In the genomic region with DNA sequence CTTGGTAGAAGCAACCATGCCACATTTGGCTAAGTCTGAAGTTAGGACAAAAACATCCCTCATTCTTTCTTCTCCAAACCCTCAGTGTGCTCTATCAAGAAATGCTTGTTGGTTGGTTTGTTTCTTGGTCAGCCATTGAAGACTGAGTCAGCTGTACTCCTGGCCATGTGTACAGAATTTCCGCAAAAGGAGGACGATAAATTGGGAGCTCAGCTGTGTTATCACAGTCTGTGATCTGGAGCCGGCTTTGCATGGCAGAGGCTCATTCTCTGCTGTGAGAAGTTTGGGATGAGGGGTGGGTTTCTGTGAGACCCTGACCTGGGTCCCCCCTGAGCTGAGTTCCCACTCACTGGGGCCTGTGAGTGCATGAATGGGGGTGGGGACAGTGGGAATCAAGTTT, we compare ENCODE assay signal across 29 cellular contexts.
"Had no signal": no experiment of that assay in that cellular context is flagged by ENCODE, and none has a peak within 500 bp of the region (broad histone marks: within the 10 kb centered on the region; RNA-seq: fewer than 3 reads in every experiment).

No MANE protein-coding gene starts in this region.

- H3K36me3 ChIP-seq: ascending aorta, MG63, Peyer's patch had no signal

- H3K4me1 ChIP-seq: ascending aorta, Peyer's patch had no signal

- DNase-seq: activated CD4-positive, alpha-beta T cell treated with anti-CD3 and anti-CD28 coated beads for 36 hours; activated CD4-positive, alpha-beta T cell treated with anti-CD3 and anti-CD28 coated beads, Interleukin-2, amount 10 ng/mL, durations not matched to agents 7 days and 5 days; activated CD4-positive, alpha-beta T cell treated with anti-CD3 and anti-CD28 coated beads, Interleukin-2, amount 50 U/mL, for 48 hours; activated CD8-positive, alpha-beta T cell treated with anti-CD3 and anti-CD28 coated beads, Interleukin-2, amount 10 ng/mL, durations not matched to agents 7 days and 5 days; activated gamma-delta T cell; activated naive CD4-positive, alpha-beta T cell treated with Interleukin-2 at 50 U/mL for 16 hours; activated naive CD8-positive, alpha-beta T cell treated with anti-CD3 and anti-CD28 coated beads, Interleukin-2, amount 10 ng/mL, durations not matched to agents 7 days and 5 days; activated T-cell treated with anti-CD3 and anti-CD28 coated beads, Interleukin-2, amount 50 U/mL, for 24 hours; amygdala; Kasumi-1; KG1; MV-4-11; NCI-H1092; NCI-H1436 treated with DMSO at 0.1 percent for 48 hours; NCI-H1694 treated with DMSO at 0.1 percent for 48 hours; NCI-H2029; NCI-H345; PC-3; Peyer's patch; RPMI8226; SIG-M5; T1000 had no signal

- H3K4me3 ChIP-seq: ascending aorta, MG63, Peyer's patch had no signal

- H3K4me1 Mint-ChIP-seq: activated CD4-positive, alpha-beta T cell treated with anti-CD3 and anti-CD28 coated beads for 36 hours; activated CD4-positive, alpha-beta T cell treated with anti-CD3 and anti-CD28 coated beads, Interleukin-2, amount 10 ng/mL, durations not matched to agents 7 days and 5 days; activated naive CD4-positive, alpha-beta T cell treated with anti-CD3 and anti-CD28 coated beads, Interleukin-2, amount 50 U/mL, for 24 hours; activated naive CD8-positive, alpha-beta T cell treated with anti-CD3 and anti-CD28 coated beads, Interleukin-2, amount 10 ng/mL, durations not matched to agents 7 days and 5 days had no signal

- H3K36me3 Mint-ChIP-seq: activated naive CD4-positive, alpha-beta T cell treated with anti-CD3 and anti-CD28 coated beads, Interleukin-2, amount 50 U/mL, for 24 hours; activated naive CD8-positive, alpha-beta T cell treated with anti-CD3 and anti-CD28 coated beads, Interleukin-2, amount 10 ng/mL, durations not matched to agents 7 days and 5 days had no signal

- ATAC-seq: activated CD4-positive, alpha-beta T cell treated with anti-CD3 and anti-CD28 coated beads for 36 hours; activated CD4-positive, CD25-positive, alpha-beta regulatory T cell treated with anti-CD3 and anti-CD28 coated beads, Interleukin-2, amount 50 U/mL, for 24 hours; activated CD8-positive, alpha-beta T cell treated with anti-CD3 and anti-CD28 coated beads, Interleukin-2, amount 10 ng/mL, durations not matched to agents 7 days and 5 days; PC-3; Right ventricle myocardium inferior; WTC11 had no signal

- H3K9me3 ChIP-seq: ascending aorta, MG63, Peyer's patch had no signal

- H3K27ac ChIP-seq: ascending aorta, Peyer's patch had no signal

- H3K27ac Mint-ChIP-seq: activated CD4-positive, alpha-beta T cell treated with anti-CD3 and anti-CD28 coated beads for 36 hours; activated CD4-positive, alpha-beta T cell treated with anti-CD3 and anti-CD28 coated beads, Interleukin-2, amount 10 ng/mL, durations not matched to agents 7 days and 5 days; activated CD8-positive, alpha-beta T cell treated with anti-CD3 and anti-CD28 coated beads, Interleukin-2, amount 10 ng/mL, durations not matched to agents 7 days and 5 days; activated naive CD4-positive, alpha-beta T cell treated with anti-CD3 and anti-CD28 coated beads, Interleukin-2, amount 50 U/mL, for 24 hours; activated naive CD8-positive, alpha-beta T cell treated with anti-CD3 and anti-CD28 coated beads, Interleukin-2, amount 10 ng/mL, durations not matched to agents 7 days and 5 days; activated T-cell treated with anti-CD3 and anti-CD28 coated beads, Interleukin-2, amount 50 U/mL, for 24 hours; activated T-helper 2 cell treated with anti-CD3 and anti-CD28 coated beads, Interferon-gamma antibody, Interleukin-2, Interleukin-4, amounts not matched to agents 10 μg/mL and 5 μg/mL and 100 μg/mL, durations not matched to agents 14 hours and 24 hours and 36 hours; WTC11 had no signal

- H3K4me3 Mint-ChIP-seq: activated CD4-positive, alpha-beta T cell treated with anti-CD3 and anti-CD28 coated beads for 36 hours; activated CD4-positive, alpha-beta T cell treated with anti-CD3 and anti-CD28 coated beads, Interleukin-2, amount 10 ng/mL, durations not matched to agents 7 days and 5 days; activated CD8-positive, alpha-beta T cell treated with anti-CD3 and anti-CD28 coated beads, Interleukin-2, amount 10 ng/mL, durations not matched to agents 7 days and 5 days; activated naive CD4-positive, alpha-beta T cell treated with anti-CD3 and anti-CD28 coated beads, Interleukin-2, amount 50 U/mL, for 24 hours; activated naive CD8-positive, alpha-beta T cell treated with anti-CD3 and anti-CD28 coated beads, Interleukin-2, amount 10 ng/mL, durations not matched to agents 7 days and 5 days; activated T-cell treated with anti-CD3 and anti-CD28 coated beads, Interleukin-2, amount 50 U/mL, for 24 hours; WTC11 had no signal

- H3K27me3 ChIP-seq: ascending aorta, MG63, Peyer's patch had no signal

- H3K9me3 Mint-ChIP-seq: activated CD4-positive, alpha-beta T cell treated with anti-CD3 and anti-CD28 coated beads, Interleukin-2, amount 10 ng/mL, durations not matched to agents 7 days and 5 days; activated naive CD4-positive, alpha-beta T cell treated with anti-CD3 and anti-CD28 coated beads, Interleukin-2, amount 50 U/mL, for 24 hours; activated naive CD8-positive, alpha-beta T cell treated with anti-CD3 and anti-CD28 coated beads, Interleukin-2, amount 10 ng/mL, durations not matched to agents 7 days and 5 days; activated T-cell treated with anti-CD3 and anti-CD28 coated beads, Interleukin-2, amount 50 U/mL, for 24 hours; activated T-helper 2 cell treated with anti-CD3 and anti-CD28 coated beads, Interferon-gamma antibody, Interleukin-2, Interleukin-4, amounts not matched to agents 10 μg/mL and 5 μg/mL and 100 μg/mL, durations not matched to agents 14 hours and 24 hours and 36 hours had no signal
